ENCODE assay signal across 14 cellular contexts in genomic region chr6:117771403-117771802, GRCh38.
DNase-seq lines count a peak whose midpoint lies in the region; ATAC-seq, FAIRE-seq and TF ChIP-seq lines count a peak whose summit lies in the region.
"Had no signal": no experiment of that assay in that cellular context is flagged by ENCODE, and none has a peak within 500 bp of the region (broad histone marks: within the 10 kb centered on the region; RNA-seq: fewer than 3 reads in every experiment).

No MANE protein-coding gene starts in this region.

- H3K27ac Mint-ChIP-seq in stimulated activated memory B cell treated with anti-CD40 and anti-IgM and Interleukin-4, amounts not matched to agents 10 μg/mL and 1 μg/mL and 100 μg/mL, for 72 hours, result no peak overlapping the region
- H3K27ac Mint-ChIP-seq in activated T-cell treated with anti-CD3 and anti-CD28 coated beads, Interleukin-2, amount 50 U/mL, for 72 hours, result no peak overlapping the region

- H3K9me3 ChIP-seq in kidney (ENCODE audit: control insufficient read depth in 1 of 2, low read length in 2 of 2), result peaks cover 0 to 2% of the 10 kb centered on the region in 2 donors

- H3K27me3 Mint-ChIP-seq in stimulated activated memory B cell treated with anti-CD40 and anti-IgM and Interleukin-4, amounts not matched to agents 10 μg/mL and 1 μg/mL and 100 μg/mL, for 72 hours, result no peaks in the 10 kb centered on the region
- H3K27me3 Mint-ChIP-seq in activated T-cell treated with anti-CD3 and anti-CD28 coated beads, Interleukin-2, amount 50 U/mL, for 72 hours (ENCODE audit: low read depth), result peaks cover 11% of the 10 kb centered on the region

- DNase-seq in GM19239 (ENCODE audit: insufficient read length, low spot score), result peak; percentile 7
- DNase-seq in NCI-H748 treated with DMSO at 0.1 percent for 48 hours (lab: John Stamatoyannopoulos, UW), result no peak
- no peak for DNase-seq in activated T-cell treated with anti-CD3 and anti-CD28 coated beads, Interleukin-2, amount 50 U/mL, for 72 hours
- no peak for DNase-seq in kidney
- DNase-seq in iPS-NIHi7 (ENCODE audit: extremely low spot score), result no peak
- DNase-seq: aorta, Calu3, GM23248 had no signal

- H3K36me3 ChIP-seq in kidney (ENCODE audit: control insufficient read depth in 1 of 2, insufficient read depth in 2 of 2, low read length in 2 of 2), result no peaks in the 10 kb centered on the region

- H3K9me3 Mint-ChIP-seq in stimulated activated memory B cell treated with anti-CD40 and anti-IgM and Interleukin-4, amounts not matched to agents 10 μg/mL and 1 μg/mL and 100 μg/mL, for 72 hours, result peaks cover 5% of the 10 kb centered on the region
- peaks cover 0 to 4% of the 10 kb centered on the region in 2 donors for H3K9me3 Mint-ChIP-seq in activated T-cell treated with anti-CD3 and anti-CD28 coated beads, Interleukin-2, amount 50 U/mL, for 72 hours

- intact Hi-C loops in kidney (cut with DNase I), result no loop called here

- no peaks in the 10 kb centered on the region for H3K4me1 Mint-ChIP-seq in stimulated activated memory B cell treated with anti-CD40 and anti-IgM and Interleukin-4, amounts not matched to agents 10 μg/mL and 1 μg/mL and 100 μg/mL, for 72 hours
- no peaks in the 10 kb centered on the region for H3K4me1 Mint-ChIP-seq in activated T-cell treated with anti-CD3 and anti-CD28 coated beads, Interleukin-2, amount 50 U/mL, for 72 hours (ENCODE audit: low read depth)
- H3K4me1 Mint-ChIP-seq: neural crest cell had no signal

- TF ChIP-seq CTCF in kidney (IDR thresholded peaks at IDR 0.05; ENCODE audit: borderline replicate concordance, extremely low read depth, insufficient read depth), result no peak

- no peaks in the 10 kb centered on the region for H3K4me1 ChIP-seq in kidney (ENCODE audit: control insufficient read depth in 1 of 2, insufficient read depth in 1 of 2, low read depth in 1 of 2, low read length in 2 of 2)

- no peak overlapping the region for H3K27ac ChIP-seq in kidney (ENCODE audit: low read depth in 2 of 2, low read length in 2 of 2)
- H3K27ac ChIP-seq: epithelial cell of prostate, GM23248 had no signal

- H3K36me3 Mint-ChIP-seq in stimulated activated memory B cell treated with anti-CD40 and anti-IgM and Interleukin-4, amounts not matched to agents 10 μg/mL and 1 μg/mL and 100 μg/mL, for 72 hours, result no peaks in the 10 kb centered on the region
- H3K36me3 Mint-ChIP-seq in activated T-cell treated with anti-CD3 and anti-CD28 coated beads, Interleukin-2, amount 50 U/mL, for 72 hours (ENCODE audit: insufficient read depth in 2 of 2), result no peaks in the 10 kb centered on the region

- H3K4me3 ChIP-seq in kidney (ENCODE audit: low read length in 2 of 2), result no peak overlapping the region
- H3K4me3 ChIP-seq: GM23248 had no signal

- ATAC-seq in HG02642 (IDR thresholded peaks at IDR 0.05; ENCODE audit: poor library complexity, unreplicated experiment) (peak; percentile 97), HG03457 (IDR thresholded peaks at IDR 0.05; ENCODE audit: unreplicated experiment) (peak; percentile 98)
- peak; percentile 77 for ATAC-seq in stimulated activated memory B cell treated with anti-CD40 and anti-IgM and Interleukin-4, amounts not matched to agents 10 μg/mL and 1 μg/mL and 100 μg/mL, for 72 hours
- no peak for ATAC-seq in activated T-cell treated with anti-CD3 and anti-CD28 coated beads, Interleukin-2, amount 50 U/mL, for 72 hours (replicated peaks in 1 of 2)
- ATAC-seq: Right ventricle myocardium inferior had no signal

- no peak overlapping the region for H3K9ac ChIP-seq in kidney (ENCODE audit: low read length in 2 of 2)
- H3K9ac ChIP-seq: GM23248 had no signal

- no peak overlapping the region for H3K4me3 Mint-ChIP-seq in stimulated activated memory B cell treated with anti-CD40 and anti-IgM and Interleukin-4, amounts not matched to agents 10 μg/mL and 1 μg/mL and 100 μg/mL, for 72 hours
- H3K4me3 Mint-ChIP-seq in activated T-cell treated with anti-CD3 and anti-CD28 coated beads, Interleukin-2, amount 50 U/mL, for 72 hours, result no peak overlapping the region
- H3K4me3 Mint-ChIP-seq: neural crest cell had no signal

- peak; percentile 94 for FAIRE-seq in GM19239 (lab: Jason Lieb, UNC)
- no peak for FAIRE-seq in kidney (lab: Jason Lieb, UNC)

Comparison
In these comparisons a context has a peak if more than half of its experiments do, and no peak if none do; other contexts are left out.
1. ATAC-seq: peak in HG02642 (single experiment), HG03457 (single experiment) and stimulated activated memory B cell treated with anti-CD40 and anti-IgM and Interleukin-4, amounts not matched to agents 10 μg/mL and 1 μg/mL and 100 μg/mL, for 72 hours (single experiment); none in activated T-cell treated with anti-CD3 and anti-CD28 coated beads, Interleukin-2, amount 50 U/mL, for 72 hours (0 of 2).